Comparison of ENCODE assay signal across 8 cellular contexts in genomic region chr16:60914334-60914733, GRCh38.
"Had no signal": no experiment of that assay in that cellular context is flagged by ENCODE, and none has a peak within 500 bp of the region (broad histone marks: within the 10 kb centered on the region; RNA-seq: fewer than 3 reads in every experiment).

No MANE protein-coding gene starts in this region.

- H3K4me3 ChIP-seq: GM12878 had no signal

- FAIRE-seq: G401.6, GM12878, GM12891, GM12892, GM18507, GM19239 had no signal

- DNase-seq: GDM1, GF-D8 had no signal

- ATAC-seq: GM12878 had no signal
